ENCODE assay signal across 8 cellular contexts in genomic region chr22:24859587-24859986, GRCh38.
"Had no signal": no experiment of that assay in that cellular context is flagged by ENCODE, and none has a peak within 500 bp of the region (broad histone marks: within the 10 kb centered on the region; RNA-seq: fewer than 3 reads in every experiment).

No MANE protein-coding gene starts in this region.

- H3K4me3 ChIP-seq: GM23338 had no signal

- H3K9ac ChIP-seq: KMS-11 had no signal

- ATAC-seq: GM23338 had no signal

- DNase-seq: H9, HCEC 1CT, KBM-7 had no signal

- FAIRE-seq: H1, H54, HTR-8/SVneo had no signal

- H3K4me2 ChIP-seq: GM23338, KMS-11 had no signal

- H3K27ac ChIP-seq: KMS-11 had no signal

- H2AFZ ChIP-seq: GM23338 had no signal
